40 cellular contexts compared by ENCODE assay signal in the genomic region with DNA sequence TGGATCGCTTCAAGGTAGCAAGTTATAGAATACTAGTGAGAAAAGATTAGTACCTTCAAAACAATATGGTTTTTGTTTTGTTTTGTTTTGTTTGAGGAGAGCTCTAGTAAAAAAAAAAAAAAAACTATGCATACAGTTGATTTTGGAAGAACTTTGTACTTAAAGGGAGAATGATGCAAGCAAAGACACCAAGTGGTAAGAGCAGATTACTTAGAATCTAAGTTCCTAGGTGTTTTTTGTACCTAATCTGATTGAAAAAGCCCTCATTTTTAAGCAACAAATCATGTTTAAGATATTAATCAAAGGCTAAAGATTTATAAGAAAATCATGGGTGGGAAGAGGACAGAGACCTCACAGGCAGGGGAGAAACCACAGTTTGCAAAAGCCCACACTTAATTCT.
"Had no signal": no experiment of that assay in that cellular context is flagged by ENCODE, and none has a peak within 500 bp of the region (broad histone marks: within the 10 kb centered on the region; RNA-seq: fewer than 3 reads in every experiment).

No MANE protein-coding gene starts in this region.

- H3K4me3 ChIP-seq: adrenal gland, ascending aorta, body of pancreas, breast epithelium, cardiac muscle cell had no signal

- H3K36me3 Mint-ChIP-seq: activated naive CD4-positive, alpha-beta T cell treated with anti-CD3 and anti-CD28 coated beads, Interleukin-2, amount 10 ng/mL, durations not matched to agents 7 days and 5 days; activated naive CD4-positive, alpha-beta T cell treated with anti-CD3 and anti-CD28 coated beads, Interleukin-2, amount 50 U/mL, for 24 hours; activated naive CD8-positive, alpha-beta T cell; activated naive CD8-positive, alpha-beta T cell treated with anti-CD3 and anti-CD28 coated beads for 36 hours; activated naive CD8-positive, alpha-beta T cell treated with anti-CD3 and anti-CD28 coated beads, Interleukin-2, amount 10 ng/mL, durations not matched to agents 7 days and 5 days; brain had no signal

- H3K27me3 Mint-ChIP-seq: activated naive CD4-positive, alpha-beta T cell treated with anti-CD3 and anti-CD28 coated beads, Interleukin-2, amount 10 ng/mL, durations not matched to agents 7 days and 5 days; activated naive CD4-positive, alpha-beta T cell treated with anti-CD3 and anti-CD28 coated beads, Interleukin-2, amount 50 U/mL, for 24 hours; activated naive CD8-positive, alpha-beta T cell; activated naive CD8-positive, alpha-beta T cell treated with anti-CD3 and anti-CD28 coated beads for 36 hours; activated naive CD8-positive, alpha-beta T cell treated with anti-CD3 and anti-CD28 coated beads, Interleukin-2, amount 10 ng/mL, durations not matched to agents 7 days and 5 days; activated naive CD8-positive, alpha-beta T cell treated with anti-CD3 and anti-CD28 coated beads, Interleukin-2, amount 50 U/mL, for 24 hours; activated T-cell treated with anti-CD3 and anti-CD28 coated beads, Interleukin-2, amount 50 U/mL, for 24 hours; activated T-helper 17 cell treated with anti-CD3 and anti-CD28 coated beads, Interleukin-2, amount 50 U/mL, for 72 hours; brain; central memory CD8-positive, alpha-beta T cell had no signal

- H3K27ac Mint-ChIP-seq: activated naive CD4-positive, alpha-beta T cell treated with anti-CD3 and anti-CD28 coated beads for 36 hours; activated naive CD4-positive, alpha-beta T cell treated with anti-CD3 and anti-CD28 coated beads, Interleukin-2, amount 10 ng/mL, durations not matched to agents 7 days and 5 days; activated naive CD4-positive, alpha-beta T cell treated with anti-CD3 and anti-CD28 coated beads, Interleukin-2, amount 50 U/mL, for 24 hours; activated naive CD4-positive, alpha-beta T cell treated with anti-CD3 and anti-CD28 coated beads, Interleukin-2, amount 50 U/mL, for 72 hours; activated naive CD8-positive, alpha-beta T cell; activated naive CD8-positive, alpha-beta T cell treated with anti-CD3 and anti-CD28 coated beads for 36 hours; activated naive CD8-positive, alpha-beta T cell treated with anti-CD3 and anti-CD28 coated beads, Interleukin-2, amount 10 ng/mL, durations not matched to agents 7 days and 5 days; activated naive CD8-positive, alpha-beta T cell treated with anti-CD3 and anti-CD28 coated beads, Interleukin-2, amount 50 U/mL, for 24 hours; activated T-cell treated with anti-CD3 and anti-CD28 coated beads, Interleukin-2, amount 50 U/mL, for 24 hours; activated T-cell treated with anti-CD3 and anti-CD28 coated beads, Interleukin-2, amount 50 U/mL, for 72 hours; activated T-helper 1 cell treated with anti-CD3 and anti-CD28 coated beads, Interleukin-12 subunit alpha, Interleukin-12 subunit beta, Interleukin-2, Interleukin-4 antibody, amounts not matched to agents 30 ng/mL and 10 ng/mL and 1 ng/mL, durations not matched to agents 14 hours and 24 hours and 36 hours; activated T-helper 17 cell treated with anti-CD3 and anti-CD28 coated beads, Interleukin-2, amount 50 U/mL, for 72 hours; activated T-helper 2 cell treated with anti-CD3 and anti-CD28 coated beads, Interferon-gamma antibody, Interleukin-2, Interleukin-4, amounts not matched to agents 10 μg/mL and 5 μg/mL and 100 μg/mL, durations not matched to agents 14 hours and 24 hours and 36 hours; brain had no signal

- DNase-seq: activated effector memory CD4-positive, alpha-beta T cell treated with anti-CD3 and anti-CD28 coated beads, Interleukin-2, amount 50 U/mL, for 16 hours; activated effector memory CD4-positive, alpha-beta T cell treated with Interleukin-2 at 50 U/mL for 16 hours; activated gamma-delta T cell; activated gamma-delta T cell treated with Interleukin-2 at 50 U/mL for 16 hours; activated naive CD4-positive, alpha-beta T cell; activated naive CD4-positive, alpha-beta T cell treated with anti-CD3 and anti-CD28 coated beads for 36 hours; activated naive CD4-positive, alpha-beta T cell treated with anti-CD3 and anti-CD28 coated beads, Interleukin-2, amount 10 ng/mL, durations not matched to agents 7 days and 5 days; activated naive CD4-positive, alpha-beta T cell treated with anti-CD3 and anti-CD28 coated beads, Interleukin-2, amount 50 U/mL, for 16 hours; activated naive CD4-positive, alpha-beta T cell treated with Interleukin-2 at 50 U/mL for 16 hours; activated naive CD8-positive, alpha-beta T cell treated with anti-CD3 and anti-CD28 coated beads for 36 hours; activated naive CD8-positive, alpha-beta T cell treated with anti-CD3 and anti-CD28 coated beads, Interleukin-2, amount 10 ng/mL, durations not matched to agents 7 days and 5 days; activated naive CD8-positive, alpha-beta T cell treated with anti-CD3 and anti-CD28 coated beads, Interleukin-2, amount 50 U/mL, for 24 hours; activated T-cell treated with anti-CD3 and anti-CD28 coated beads, Interleukin-2, amount 50 U/mL, for 1 hour; activated T-cell treated with anti-CD3 and anti-CD28 coated beads, Interleukin-2, amount 50 U/mL, for 24 hours; activated T-cell treated with anti-CD3 and anti-CD28 coated beads, Interleukin-2, amount 50 U/mL, for 4 hours; activated T-cell treated with anti-CD3 and anti-CD28 coated beads, Interleukin-2, amount 50 U/mL, for 48 hours; activated T-cell treated with anti-CD3 and anti-CD28 coated beads, Interleukin-2, amount 50 U/mL, for 72 hours; adrenal gland; amniotic stem cell; amygdala; anterior cingulate cortex; aorta; body of pancreas; brain microvascular endothelial cell; caudate nucleus; central memory CD4-positive, alpha-beta T cell; cerebellar nuclear complex had no signal

- H3K4me3 Mint-ChIP-seq: activated naive CD4-positive, alpha-beta T cell treated with anti-CD3 and anti-CD28 coated beads for 36 hours; activated naive CD4-positive, alpha-beta T cell treated with anti-CD3 and anti-CD28 coated beads, Interleukin-2, amount 10 ng/mL, durations not matched to agents 7 days and 5 days; activated naive CD4-positive, alpha-beta T cell treated with anti-CD3 and anti-CD28 coated beads, Interleukin-2, amount 50 U/mL, for 24 hours; activated naive CD8-positive, alpha-beta T cell; activated naive CD8-positive, alpha-beta T cell treated with anti-CD3 and anti-CD28 coated beads for 36 hours; activated naive CD8-positive, alpha-beta T cell treated with anti-CD3 and anti-CD28 coated beads, Interleukin-2, amount 10 ng/mL, durations not matched to agents 7 days and 5 days; activated naive CD8-positive, alpha-beta T cell treated with anti-CD3 and anti-CD28 coated beads, Interleukin-2, amount 50 U/mL, for 24 hours; activated T-cell treated with anti-CD3 and anti-CD28 coated beads, Interleukin-2, amount 50 U/mL, for 24 hours; activated T-cell treated with anti-CD3 and anti-CD28 coated beads, Interleukin-2, amount 50 U/mL, for 4 hours; activated T-cell treated with anti-CD3 and anti-CD28 coated beads, Interleukin-2, amount 50 U/mL, for 72 hours; activated T-helper 1 cell treated with anti-CD3 and anti-CD28 coated beads, Interleukin-12 subunit alpha, Interleukin-12 subunit beta, Interleukin-2, Interleukin-4 antibody, amounts not matched to agents 30 ng/mL and 10 ng/mL and 1 ng/mL, durations not matched to agents 14 hours and 24 hours and 36 hours; activated T-helper 17 cell treated with anti-CD3 and anti-CD28 coated beads, Interleukin-2, amount 50 U/mL, for 72 hours; brain; central memory CD8-positive, alpha-beta T cell had no signal

- H3K9me3 Mint-ChIP-seq: activated naive CD8-positive, alpha-beta T cell treated with anti-CD3 and anti-CD28 coated beads, Interleukin-2, amount 10 ng/mL, durations not matched to agents 7 days and 5 days had no signal

- H3K27ac ChIP-seq: adrenal gland, ascending aorta, body of pancreas, brain microvascular endothelial cell, breast epithelium, cardiac muscle cell had no signal

- ATAC-seq: activated naive CD4-positive, alpha-beta T cell treated with anti-CD3 and anti-CD28 coated beads, Interleukin-2, amount 50 U/mL, for 72 hours; activated naive CD8-positive, alpha-beta T cell treated with anti-CD3 and anti-CD28 coated beads, Interleukin-2, amount 50 U/mL, for 24 hours; activated T-cell treated with anti-CD3 and anti-CD28 coated beads, Interleukin-2, amount 50 U/mL, for 4 hours; activated T-cell treated with anti-CD3 and anti-CD28 coated beads, Interleukin-2, amount 50 U/mL, for 72 hours; activated T-helper 17 cell treated with anti-CD3 and anti-CD28 coated beads, Interleukin-2, amount 50 U/mL, for 72 hours; body of pancreas had no signal

- H3K4me1 Mint-ChIP-seq: activated naive CD4-positive, alpha-beta T cell treated with anti-CD3 and anti-CD28 coated beads, Interleukin-2, amount 10 ng/mL, durations not matched to agents 7 days and 5 days; activated naive CD4-positive, alpha-beta T cell treated with anti-CD3 and anti-CD28 coated beads, Interleukin-2, amount 50 U/mL, for 24 hours; activated naive CD8-positive, alpha-beta T cell treated with anti-CD3 and anti-CD28 coated beads for 36 hours; activated naive CD8-positive, alpha-beta T cell treated with anti-CD3 and anti-CD28 coated beads, Interleukin-2, amount 10 ng/mL, durations not matched to agents 7 days and 5 days; activated naive CD8-positive, alpha-beta T cell treated with anti-CD3 and anti-CD28 coated beads, Interleukin-2, amount 50 U/mL, for 24 hours; activated T-helper 17 cell treated with anti-CD3 and anti-CD28 coated beads, Interleukin-2, amount 50 U/mL, for 72 hours; brain; central memory CD8-positive, alpha-beta T cell had no signal

- H3K36me3 ChIP-seq: adrenal gland, ascending aorta, brain microvascular endothelial cell, breast epithelium, cardiac muscle cell had no signal

- H3K27me3 ChIP-seq: adrenal gland, ascending aorta, body of pancreas, brain microvascular endothelial cell, breast epithelium, cardiac muscle cell had no signal

- H3K4me1 ChIP-seq: adrenal gland, ascending aorta, body of pancreas, breast epithelium had no signal

- H3K9me3 ChIP-seq: adrenal gland, body of pancreas, breast epithelium had no signal

- FAIRE-seq: astrocyte, bronchial epithelial cell had no signal
